ENCODE assay signal across 13 cellular contexts in the genomic region with DNA sequence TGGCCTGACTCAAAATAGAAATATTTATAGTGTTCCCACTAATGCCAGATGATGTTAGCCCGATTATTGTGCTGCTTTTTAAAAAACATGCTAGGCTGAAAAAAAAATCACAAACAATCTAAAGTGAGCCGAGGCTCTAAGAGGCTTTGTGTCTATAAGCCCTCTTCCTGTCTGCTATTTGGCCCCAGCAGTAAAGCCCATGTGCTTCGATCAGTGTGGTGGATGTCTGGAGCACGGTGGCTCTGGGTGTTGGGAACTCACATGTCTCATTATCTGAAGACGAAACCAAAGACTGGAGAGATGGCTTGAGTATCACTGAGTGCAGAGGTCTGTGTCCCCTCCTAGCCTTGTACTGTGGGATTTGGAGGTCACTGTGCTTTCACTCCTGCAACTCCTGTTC.
"Had no signal": no experiment of that assay in that cellular context is flagged by ENCODE, and none has a peak within 500 bp of the region (broad histone marks: within the 10 kb centered on the region; RNA-seq: fewer than 3 reads in every experiment).

No MANE protein-coding gene starts in this region.

- FAIRE-seq: endometrium, islet of Langerhans had no signal

- H3K4me3 ChIP-seq: esophagus squamous epithelium, heart right ventricle, left ventricle myocardium inferior, right atrium auricular region had no signal

- H3K4me3 Mint-ChIP-seq: activated CD4-positive, alpha-beta memory T cell treated with anti-CD3 and anti-CD28 coated beads, Interleukin-2, amount 10 ng/mL, durations not matched to agents 7 days and 5 days; activated naive CD8-positive, alpha-beta T cell treated with anti-CD3 and anti-CD28 coated beads for 36 hours; stimulated activated naive CD8-positive, alpha-beta T cell treated with anti-CD3 and anti-CD28 coated beads, Interleukin-15, Interleukin-2, amounts not matched to agents 100 ng/mL and 50 ng/mL, for 24 hours had no signal

- H3K27ac Mint-ChIP-seq: activated CD4-positive, alpha-beta memory T cell treated with anti-CD3 and anti-CD28 coated beads, Interleukin-2, amount 10 ng/mL, durations not matched to agents 7 days and 5 days; activated naive CD8-positive, alpha-beta T cell treated with anti-CD3 and anti-CD28 coated beads for 36 hours had no signal

- H3K4me1 Mint-ChIP-seq: activated naive CD8-positive, alpha-beta T cell treated with anti-CD3 and anti-CD28 coated beads for 36 hours had no signal

- H3K9me3 Mint-ChIP-seq: activated CD4-positive, alpha-beta memory T cell treated with anti-CD3 and anti-CD28 coated beads, Interleukin-2, amount 10 ng/mL, durations not matched to agents 7 days and 5 days; activated naive CD8-positive, alpha-beta T cell treated with anti-CD3 and anti-CD28 coated beads for 36 hours; stimulated activated naive CD8-positive, alpha-beta T cell treated with anti-CD3 and anti-CD28 coated beads, Interleukin-15, Interleukin-2, amounts not matched to agents 100 ng/mL and 50 ng/mL, for 24 hours had no signal

- H3K27me3 Mint-ChIP-seq: activated CD4-positive, alpha-beta memory T cell treated with anti-CD3 and anti-CD28 coated beads, Interleukin-2, amount 10 ng/mL, durations not matched to agents 7 days and 5 days; activated naive CD8-positive, alpha-beta T cell treated with anti-CD3 and anti-CD28 coated beads for 36 hours; stimulated activated naive CD8-positive, alpha-beta T cell treated with anti-CD3 and anti-CD28 coated beads, Interleukin-15, Interleukin-2, amounts not matched to agents 100 ng/mL and 50 ng/mL, for 24 hours had no signal

- H3K27me3 ChIP-seq: esophagus squamous epithelium, heart right ventricle, right atrium auricular region had no signal

- H3K4me1 ChIP-seq: right atrium auricular region had no signal

- DNase-seq: activated CD4-positive, alpha-beta memory T cell treated with anti-CD3 and anti-CD28 coated beads, Interleukin-2, amount 10 ng/mL, durations not matched to agents 7 days and 5 days; activated gamma-delta T cell treated with Interleukin-2 at 50 U/mL for 16 hours; activated naive CD8-positive, alpha-beta T cell treated with anti-CD3 and anti-CD28 coated beads for 36 hours; activated T-cell treated with anti-CD3 and anti-CD28 coated beads, Interleukin-2, amount 50 U/mL, for 48 hours; esophagus squamous epithelium; foreskin melanocyte; heart right ventricle; left ventricle myocardium inferior; posterior cingulate gyrus had no signal

- H3K36me3 ChIP-seq: esophagus squamous epithelium, heart right ventricle, left ventricle myocardium inferior, right atrium auricular region had no signal

- H3K27ac ChIP-seq: heart right ventricle, left ventricle myocardium inferior, right atrium auricular region had no signal

- H3K9me3 ChIP-seq: esophagus squamous epithelium, heart right ventricle, left ventricle myocardium inferior, right atrium auricular region had no signal

- H3K36me3 Mint-ChIP-seq: activated naive CD8-positive, alpha-beta T cell treated with anti-CD3 and anti-CD28 coated beads for 36 hours had no signal
